ENCODE assay signal across 9 cellular contexts in genomic region chr2:165015052-165015642, GRCh38. TPM values are rescaled to one million over a fixed set of nuclear protein-coding genes. Genes with fewer than 3 reads are reported as not detected.
DNase-seq lines count a peak whose midpoint lies in the region; ATAC-seq lines count a peak whose summit lies in the region.
"Had no signal": no experiment of that assay in that cellular context is flagged by ENCODE, and none has a peak within 500 bp of the region (broad histone marks: within the 10 kb centered on the region; RNA-seq: fewer than 3 reads in every experiment).

No MANE protein-coding gene starts in this region.

- intact Hi-C loops in left colon (cut with DNase I, micrococcal nuclease), result loop anchor here in 1 of 2 donors (10.0 kb wide), 1 partner anchor 190 kb away; the partner anchor contains the start of gene SCN3A

- ATAC-seq in GM18499 (IDR thresholded peaks at IDR 0.05; ENCODE audit: insufficient read depth, unreplicated experiment) (peak; percentile 72), HG02938 (IDR thresholded peaks at IDR 0.05; ENCODE audit: unreplicated experiment) (peak; percentile 80), left colon (peak; percentile 60)

- DNase-seq in A172 (ENCODE audit: low spot score) (peak; percentile 66), NCI-H2029 (lab: John Stamatoyannopoulos, UW) (peak; percentile 52), UCSD-AML1 (lab: John Stamatoyannopoulos, UW; ENCODE audit: unreplicated experiment) (peak; percentile 37), caudate nucleus (lab: John Stamatoyannopoulos, UW) (peak in 43 of 61 donors; percentile 4 to 66 (median 27)), left colon (peak; percentile 39 to 77)
- peak in 2 of 3 experiments; percentile 5 to 6 for DNase-seq in stimulated activated CD4-positive, alpha-beta T cell treated with anti-CD3 and anti-CD28 coated beads, TNF-alpha, amount 100 ng/mL, for 4 hours (ENCODE audit: low read depth in 3 of 3)

- no peak overlapping the region for H3K27ac ChIP-seq in caudate nucleus (ENCODE audit: low read depth, low read length)
- H3K27ac ChIP-seq: skin epidermis had no signal

RNA-seq across cellular contexts. Expression of gene SLC38A11, which starts 59.8 kb away (rescaled TPM):
- not detected in 2 replicates for total RNA-seq in A172 (2014; rRNA removed; shearing (Covaris generic))
- total RNA-seq in left colon, result 1 to 10 TPM; 3.7 to 5.7 TPM

Comparison
In these comparisons a context has a peak if more than half of its experiments do, and no peak if none do; other contexts are left out.
1. DNase-seq: peak in every context shown above with its lines; median percentile 66 in A172; 58 in left colon; 52 in NCI-H2029; 37 in UCSD-AML1; 27 in caudate nucleus; 6 in stimulated activated CD4-positive, alpha-beta T cell treated with anti-CD3 and anti-CD28 coated beads, TNF-alpha, amount 100 ng/mL, for 4 hours.